9 cellular contexts compared by ENCODE assay signal in genomic region chr18:75638597-75639467, GRCh38.
DNase-seq lines count a peak whose midpoint lies in the region; ATAC-seq and TF ChIP-seq lines count a peak whose summit lies in the region.
"Had no signal": no experiment of that assay in that cellular context is flagged by ENCODE, and none has a peak within 500 bp of the region (broad histone marks: within the 10 kb centered on the region; RNA-seq: fewer than 3 reads in every experiment).

No MANE protein-coding gene starts in this region.

- POLR2A ChIA-PET in IMR-90 (lab: Charles Lee; ENCODE audit: unreplicated experiment): interaction anchor here (0.6 kb wide), 1 partner anchor 600 kb away, joined by 4 read pairs; no protein-coding TSS in a partner anchor
- POLR2A ChIA-PET in SK-N-SH (lab: Yijun Ruan, JAX): no interaction called here

- H2BK20ac ChIP-seq in IMR-90 (ENCODE audit: low read depth, low read length): peak overlapping the region; percentile 20; the same call in 1 of the 2 replicates

- H2BK120ac ChIP-seq in IMR-90 (ENCODE audit: low read depth, low read length): peak overlapping the region; percentile 81

- H2AK5ac ChIP-seq in IMR-90 (ENCODE audit: low read depth, low read length): 0 out of 2 replicates have a peak overlapping the region, but pooled peaks have one; percentile 8

- dilution Hi-C loops in IMR-90 (cut with HindIII; ENCODE audit: low sequenced_read_pairs, unreplicated experiment): no loop called here

- DNase-seq in IMR-90 (peak; percentile 60), caudate nucleus (lab: John Stamatoyannopoulos, UW) (peak in 55 of 61 donors; percentile 13 to 78 (median 51)), inferior parietal cortex (ENCODE audit: extremely low spot score) (peak; percentile 63), stromal cell of bone marrow (ENCODE audit: low read depth) (peak; percentile 22), SK-N-SH (no peak)
- no peak for DNase-seq in activated CD4-positive, alpha-beta T cell treated with anti-CD3 and anti-CD28 coated beads for 1 hour
- DNase-seq: naive B cell had no signal

- no peak for TF ChIP-seq EP300 in SK-N-SH (IDR thresholded peaks at IDR 0.05; ENCODE audit: borderline replicate concordance in 1 of 2, low read depth in 1 of 2, low read length in 1 of 2)

- H3K9me3 ChIP-seq in IMR-90 (ENCODE audit: control insufficient read depth, insufficient read depth, low read length) (no peaks in the 10 kb centered on the region), SK-N-SH (no peaks in the 10 kb centered on the region)

- TF ChIP-seq RAD21 in IMR-90 (IDR thresholded peaks at IDR 0.05; ENCODE audit: low read length) (no peak), SK-N-SH (IDR thresholded peaks at IDR 0.05; ENCODE audit: low read length) (no peak)

- H3K4ac ChIP-seq in IMR-90 (ENCODE audit: low read depth, low read length): peak overlapping the region; percentile 80

- TF ChIP-seq CTCF in IMR-90 (conservative IDR thresholded peaks at IDR 0.05; ENCODE audit: low read depth, low read length) (no peak), SK-N-SH (IDR thresholded peaks at IDR 0.05) (no peak)

- H3F3A ChIP-seq in SK-N-SH (replicated peaks; ENCODE audit: insufficient read depth): no peaks in the 10 kb centered on the region

- H3K4me3 ChIP-seq in IMR-90 (ENCODE audit: insufficient read depth, low read depth, low read length) (peak overlapping the region; percentile 32), SK-N-SH (ENCODE audit: low read depth in 2 of 2, low read length in 1 of 2) (no peak overlapping the region)

- H3K56ac ChIP-seq in IMR-90 (ENCODE audit: extremely low read depth, insufficient read depth, low read length): no peak overlapping the region

- no peak for TF ChIP-seq POLR2A in IMR-90 (IDR thresholded peaks at IDR 0.05; ENCODE audit: low read depth, low read length)

- intact Hi-C loops in IMR-90 (cut with micrococcal nuclease): loop anchor here (2.0 kb wide), 2 partner anchors 156 to 428 kb away; partner anchors contain the start of gene TSHZ1

- H3K79me2 ChIP-seq in SK-N-SH (ENCODE audit: insufficient read depth): no peaks in the 10 kb centered on the region

- no peaks in the 10 kb centered on the region for H3K9me2 ChIP-seq in SK-N-SH

- H3K4me1 ChIP-seq in IMR-90 (ENCODE audit: control insufficient read depth, insufficient read depth, low read length) (no peaks in the 10 kb centered on the region), SK-N-SH (ENCODE audit: control insufficient read depth in 1 of 2, insufficient read depth in 2 of 2, low read depth in 1 of 2, low read length in 1 of 2) (no peaks in the 10 kb centered on the region)

- 0 out of 4 replicates have a peak overlapping the region, but pooled peaks of 1 of the 2 experiments have one; percentile 19 for H4K8ac ChIP-seq in IMR-90 (ENCODE audit: low read depth in 2 of 2, low read length in 2 of 2)

- H2AFZ ChIP-seq in IMR-90 (replicated peaks; ENCODE audit: low read length, poor library complexity): peak overlapping the region; percentile 86
- no peak overlapping the region for H2AFZ ChIP-seq in SK-N-SH (ENCODE audit: low read depth)

- H3K27me3 ChIP-seq in IMR-90 (ENCODE audit: control insufficient read depth, insufficient read depth, low read length): no peaks in the 10 kb centered on the region; the same call in 1 of the 2 replicates
- no peaks in the 10 kb centered on the region for H3K27me3 ChIP-seq in SK-N-SH (ENCODE audit: insufficient read depth)

- 0 out of 2 replicates have a peak overlapping the region, but pooled peaks have one; percentile 30 for H3K14ac ChIP-seq in IMR-90 (replicated peaks; ENCODE audit: low read depth, low read length)

- H3K4me2 ChIP-seq in IMR-90 (ENCODE audit: low read depth, low read length) (peak overlapping the region; percentile 90), SK-N-SH (no peak overlapping the region)

- no TSS peak for BruUV-seq in IMR-90 (replicated peaks; lab: Mats Ljungman, UMichigan)

- H2AK9ac ChIP-seq in IMR-90 (replicated peaks; ENCODE audit: low read depth, low read length, poor library complexity): peak overlapping the region; percentile 58

- H2BK15ac ChIP-seq in IMR-90 (ENCODE audit: low read depth, low read length): no peak overlapping the region

- H4K20me1 ChIP-seq in IMR-90 (ENCODE audit: insufficient read depth, low read length) (no peaks in the 10 kb centered on the region), SK-N-SH (ENCODE audit: insufficient read depth) (no peaks in the 10 kb centered on the region)

- H4K5ac ChIP-seq in IMR-90 (ENCODE audit: low read depth, low read length): peak overlapping the region; percentile 26; the same call in 1 of the 2 replicates

- peak; percentile 79 for ATAC-seq in IMR-90 (ENCODE audit: low read depth)
- ATAC-seq in HG02885 (IDR thresholded peaks at IDR 0.05; ENCODE audit: poor library complexity, unreplicated experiment): no peak
- no peak for ATAC-seq in HG03045 (IDR thresholded peaks at IDR 0.05; ENCODE audit: unreplicated experiment)

- H3K79me1 ChIP-seq in IMR-90 (ENCODE audit: low read depth in 1 of 2, low read length in 2 of 2): no peaks in the 10 kb centered on the region

- no peaks in the 10 kb centered on the region for H3K9me1 ChIP-seq in IMR-90 (ENCODE audit: insufficient read depth, low read length)

- WGBS in IMR-90 (ENCODE audit: extremely low coverage in 2 of 2, insufficient read length in 1 of 2), 2 experiments: 1% methylated on average over 13 of the region's 31 CpGs; no CpG with 5 or more reads in 1 of the 2 experiments
- WGBS in SK-N-SH (ENCODE audit: low lambda C conversion rate): 32% methylated on average over 23 of the region's 31 CpGs

- in situ Hi-C loops in IMR-90 (cut with MboI; ENCODE audit: low sequenced_read_pairs): no loop called here

- CTCF ChIA-PET in IMR-90 (lab: Yijun Ruan, JAX) (interaction anchor here (1.4 kb wide), 1 partner anchor 8 kb away, joined by 3 read pairs; no protein-coding TSS in a partner anchor), SK-N-SH (lab: Yijun Ruan, JAX) (no interaction called here)

- peak overlapping the region; percentile 22 for H2BK5ac ChIP-seq in IMR-90 (ENCODE audit: low read depth, low read length, poor library complexity, severe bottlenecking)

- H4K91ac ChIP-seq in IMR-90 (ENCODE audit: insufficient read depth, low read depth, low read length): peak overlapping the region; percentile 68

- H3K18ac ChIP-seq in IMR-90 (ENCODE audit: low read depth, low read length): peak overlapping the region; percentile 43; the same call in 1 of the 2 replicates

- H3K36me3 ChIP-seq in IMR-90 (ENCODE audit: control insufficient read depth, insufficient read depth, low read length) (no peaks in the 10 kb centered on the region), SK-N-SH (replicated peaks in 1 of 2; ENCODE audit: control insufficient read depth in 1 of 2, insufficient read depth in 2 of 2, low read length in 1 of 2) (no peaks in the 10 kb centered on the region)

- H3K9ac ChIP-seq in IMR-90 (ENCODE audit: low read depth, low read length) (peak overlapping the region; percentile 48; the same call in 1 of the 2 replicates), SK-N-SH (no peak overlapping the region)

- H3K27ac ChIP-seq in IMR-90 (ENCODE audit: insufficient read depth, low read length): peak overlapping the region; percentile 61; the same call in 1 of the 2 replicates
- peak overlapping the region; percentile 50 for H3K27ac ChIP-seq in caudate nucleus (ENCODE audit: low read depth, low read length)
- no peak overlapping the region for H3K27ac ChIP-seq in SK-N-SH (ENCODE audit: low read depth in 2 of 2, low read length in 1 of 2)

- peak overlapping the region; percentile 33; the same call in 1 of the 2 replicates for H3K23ac ChIP-seq in IMR-90 (ENCODE audit: low read depth, low read length)

TF ChIP-seq in IMR-90, 13 proteins besides CTCF, POLR2A, EP300 and RAD21:
- TF ChIP-seq CHD1 (IDR thresholded peaks at IDR 0.05; ENCODE audit: low read depth, low read length): no peak
- peak; percentile 54; the same call in 1 of the 2 replicates for TF ChIP-seq USF2 (IDR thresholded peaks at IDR 0.05; ENCODE audit: low read depth, low read length)
- TF ChIP-seq BHLHE40 (IDR thresholded peaks at IDR 0.05; ENCODE audit: low read depth, low read length): peak; percentile 52; the same call in 1 of the 2 replicates
- TF ChIP-seq SMC3 (IDR thresholded peaks at IDR 0.05; ENCODE audit: low read depth, low read length): no peak
- TF ChIP-seq MXI1 (IDR thresholded peaks at IDR 0.05; ENCODE audit: borderline replicate concordance, low read depth, low read length): no peak
- no peak for TF ChIP-seq RCOR1 (IDR thresholded peaks at IDR 0.05; ENCODE audit: insufficient replicate concordance, low read length)
- TF ChIP-seq CEBPB (IDR thresholded peaks at IDR 0.05; ENCODE audit: low read depth, low read length): peak; percentile 97

TF ChIP-seq in SK-N-SH, 30 proteins besides CTCF, POLR2A, EP300 and RAD21:
- TF ChIP-seq MAX (IDR thresholded peaks at IDR 0.05; ENCODE audit: low read depth) (no peak), MXI1 (IDR thresholded peaks at IDR 0.05; ENCODE audit: low read depth, low read length) (no peak), FOXM1 (IDR thresholded peaks at IDR 0.05; ENCODE audit: low read depth) (no peak), EZH2phosphoT487 (IDR thresholded peaks at IDR 0.05; ENCODE audit: borderline replicate concordance, low read depth) (no peak), USF2 (IDR thresholded peaks at IDR 0.05; ENCODE audit: borderline replicate concordance, low read depth, low read length) (no peak), FOXJ3 (CRISPR knock-in tag; IDR thresholded peaks at IDR 0.05) (no peak), RCOR1 (IDR thresholded peaks at IDR 0.05; ENCODE audit: low read length) (no peak), NRF1 (IDR thresholded peaks at IDR 0.05; ENCODE audit: low read depth, low read length) (no peak), ELF1 (IDR thresholded peaks at IDR 0.05) (no peak), YY1 (IDR thresholded peaks at IDR 0.05; ENCODE audit: low read depth) (no peak), GABPA (IDR thresholded peaks at IDR 0.05; ENCODE audit: low read depth) (no peak), NFIC (IDR thresholded peaks at IDR 0.05; ENCODE audit: borderline replicate concordance) (no peak), FOSL2 (IDR thresholded peaks at IDR 0.05; ENCODE audit: borderline replicate concordance, low read depth) (no peak), POLR2AphosphoS5 (IDR thresholded peaks at IDR 0.05; ENCODE audit: low read depth, low read length) (no peak), RFX5 (IDR thresholded peaks at IDR 0.05; ENCODE audit: low read length) (no peak)
TF ChIP-seq in SK-N-SH: peak in this region for 0.

Comparison
In these comparisons a context has a peak if more than half of its experiments do, and no peak if none do; other contexts are left out.
1. DNase-seq: peak in IMR-90 (single experiment), caudate nucleus (55 of 61), inferior parietal cortex (single experiment) and stromal cell of bone marrow (single experiment); none in activated CD4-positive, alpha-beta T cell treated with anti-CD3 and anti-CD28 coated beads for 1 hour (single experiment) and SK-N-SH (single experiment).
2. H3K27ac ChIP-seq: peak in IMR-90 (single experiment) and caudate nucleus (single experiment); none in SK-N-SH (0 of 2).